Comparison of ENCODE assay signal across 8 cellular contexts in the genomic region with DNA sequence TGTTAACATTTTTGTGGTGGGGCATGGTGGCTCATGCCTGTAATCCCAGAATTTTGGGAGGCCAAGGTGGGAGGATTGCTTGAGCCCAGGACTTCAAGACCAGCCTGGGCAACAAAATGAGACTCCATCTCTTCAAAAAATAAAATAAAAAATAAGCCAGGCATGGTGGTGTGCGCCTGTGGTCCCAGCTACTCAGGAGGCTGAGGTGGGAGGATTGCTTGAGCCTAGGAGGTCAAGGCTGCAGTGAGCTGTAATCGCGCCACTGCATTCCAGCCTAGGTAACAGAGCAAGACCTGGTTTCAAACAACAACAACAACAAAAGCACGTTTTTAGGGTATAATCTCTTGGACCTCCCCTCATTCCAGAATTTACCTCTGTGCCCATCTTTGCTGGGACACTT. TPM values are rescaled to one million over a fixed set of nuclear protein-coding genes. Genes with fewer than 3 reads are reported as not detected.
"Had no signal": no experiment of that assay in that cellular context is flagged by ENCODE, and none has a peak within 500 bp of the region (broad histone marks: within the 10 kb centered on the region; RNA-seq: fewer than 3 reads in every experiment).

No MANE protein-coding gene starts in this region.

RNA-seq across cellular contexts. Expression of gene WFIKKN2, which starts 59.1 kb away (rescaled TPM):
- total RNA-seq: LHCN-M2, MCF 10A, NCI-H460, OCI-LY7, PC-9, RPMI7951, SJSA1 had no signal
- polyA plus RNA-seq: SK-N-SH had no signal
